8 cellular contexts compared by ENCODE assay signal in the genomic region with DNA sequence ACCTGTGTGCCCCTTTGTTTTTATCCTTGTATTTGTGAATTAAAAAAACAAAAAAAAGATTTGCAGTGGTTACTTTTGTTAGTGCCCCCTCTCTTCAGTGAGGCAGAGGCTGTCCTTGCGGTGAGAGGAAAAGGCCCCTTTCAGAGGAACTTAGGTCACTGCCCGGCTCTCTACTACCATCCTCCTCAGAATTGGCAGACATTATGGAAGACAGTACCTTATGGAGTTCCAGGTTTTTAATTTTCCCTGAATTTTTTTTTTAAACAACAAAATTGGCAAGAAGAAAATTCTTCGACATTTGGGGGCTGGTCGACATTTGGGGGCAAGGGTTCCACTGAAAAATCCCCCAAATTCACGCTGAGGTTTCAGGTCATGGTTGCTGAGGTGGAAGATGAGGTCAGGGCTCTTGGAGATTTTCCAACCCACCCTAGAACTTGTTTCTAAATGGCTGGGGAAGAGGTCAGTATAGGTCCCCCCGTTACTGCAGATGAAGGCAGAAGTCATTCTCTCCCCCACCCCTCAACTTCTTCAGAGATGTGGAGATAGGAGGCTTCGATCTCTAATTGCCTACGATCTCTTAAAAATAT. TPM values are rescaled to one million over a fixed set of nuclear protein-coding genes. Genes with fewer than 3 reads are reported as not detected.
A peak's percentile ranks its signal among the peaks of the same experiment; 100 is the strongest.
DNase-seq lines count a peak whose midpoint lies in the region; ATAC-seq and TF ChIP-seq lines count a peak whose summit lies in the region.
"Had no signal": no experiment of that assay in that cellular context is flagged by ENCODE, and none has a peak within 500 bp of the region (broad histone marks: within the 10 kb centered on the region; RNA-seq: fewer than 3 reads in every experiment).

No MANE protein-coding gene starts in this region.

- H3K4me1 Mint-ChIP-seq in activated B cell treated with CpG ODN at 0.5 μM for 24 hours (peaks cover 60% of the 10 kb centered on the region), nephron (peaks cover 22% of the 10 kb centered on the region)

- no peaks in the 10 kb centered on the region for H3K9me3 Mint-ChIP-seq in activated B cell treated with CpG ODN at 0.5 μM for 24 hours
- H3K9me3 Mint-ChIP-seq in nephron, result no peaks in the 10 kb centered on the region

- POLR2A ChIA-PET in activated B cell treated with CpG ODN at 0.5 μM for 24 hours (lab: Charles Lee), result interaction anchor here (0.7 to 10.8 kb wide), 12 partner anchors 9 to 551 kb away, joined by 4 to 403 read pairs (median 12); partner anchors contain the start of genes ARHGEF2, KHDC4 and SYT11

- H3K4me3 Mint-ChIP-seq in activated B cell treated with CpG ODN at 0.5 μM for 24 hours (peak overlapping the region; percentile 46), nephron (no peak overlapping the region)

- intact Hi-C loops in activated B cell treated with CpG ODN at 0.5 μM for 24 hours (cut with micrococcal nuclease), result loop anchor here (1.0 kb wide), 4 partner anchors 8 to 33 kb away; partner anchors contain the start of gene KHDC4

- H3K27ac Mint-ChIP-seq in activated B cell treated with CpG ODN at 0.5 μM for 24 hours (peak overlapping the region; percentile 92), nephron (peak overlapping the region in 2 of 3 experiments; percentile 46 to 91)

- H3K36me3 Mint-ChIP-seq in activated B cell treated with CpG ODN at 0.5 μM for 24 hours (ENCODE audit: low read depth), result peaks cover 53% of the 10 kb centered on the region
- peaks cover 37% of the 10 kb centered on the region for H3K36me3 Mint-ChIP-seq in nephron (ENCODE audit: low read depth)

- CTCF ChIA-PET in activated B cell treated with CpG ODN at 0.5 μM for 24 hours (lab: Charles Lee), result interaction anchor here (1.0 to 10.0 kb wide), 6 partner anchors 9 to 42 kb away, joined by 3 to 146 read pairs (median 8); partner anchors contain the start of genes ARHGEF2 and KHDC4

- ATAC-seq in GM18520 (IDR thresholded peaks at IDR 0.05; ENCODE audit: unreplicated experiment), result peak; percentile 12
- peak; percentile 15 for ATAC-seq in HG02623 (IDR thresholded peaks at IDR 0.05; ENCODE audit: unreplicated experiment)
- ATAC-seq in activated B cell treated with CpG ODN at 0.5 μM for 24 hours (ENCODE audit: low read depth), result peak; percentile 7
- ATAC-seq in GM19463 (IDR thresholded peaks at IDR 0.05; ENCODE audit: unreplicated experiment), result no peak

- TF ChIP-seq CTCF in activated B cell treated with CpG ODN at 0.5 μM for 24 hours (IDR thresholded peaks at IDR 0.05) (no peak), nephron (IDR thresholded peaks at IDR 0.05; ENCODE audit: unreplicated experiment in 3 of 3) (no peak)

- no peaks in the 10 kb centered on the region for H3K27me3 Mint-ChIP-seq in activated B cell treated with CpG ODN at 0.5 μM for 24 hours
- no peaks in the 10 kb centered on the region for H3K27me3 Mint-ChIP-seq in nephron (ENCODE audit: low read depth)

- DNase-seq in activated B cell treated with CpG ODN at 0.5 μM for 24 hours (no peak), nucleus accumbens (lab: John Stamatoyannopoulos, UW) (no peak), NCI-H524 (lab: John Stamatoyannopoulos, UW) (no peak)
- DNase-seq: pancreas had no signal

RNA-seq across cellular contexts. Expression of gene RXFP4, which starts 5.3 kb away (rescaled TPM):
- total RNA-seq in activated B cell treated with CpG ODN at 0.5 μM for 24 hours, result not detected in 2 replicates

RNA-seq across cellular contexts. Expression of gene KHDC4, which starts 12.5 kb away (rescaled TPM):
- 88.3 and 105 TPM in 2 replicates for total RNA-seq in activated B cell treated with CpG ODN at 0.5 μM for 24 hours

RNA-seq across cellular contexts. Expression of gene ARHGEF2, which starts 31.6 kb away (rescaled TPM):
- total RNA-seq in activated B cell treated with CpG ODN at 0.5 μM for 24 hours, result 188 and 207 TPM in 2 replicates

RNA-seq across cellular contexts. Expression of gene RIT1, which starts 35.6 kb away (rescaled TPM):
- total RNA-seq in activated B cell treated with CpG ODN at 0.5 μM for 24 hours, result 32.7 and 38.6 TPM in 2 replicates
